ENCODE assay signal across 8 cellular contexts in genomic region chr9:15966471-15966870, GRCh38.
"Had no signal": no experiment of that assay in that cellular context is flagged by ENCODE, and none has a peak within 500 bp of the region (broad histone marks: within the 10 kb centered on the region; RNA-seq: fewer than 3 reads in every experiment).

No MANE protein-coding gene starts in this region.

- H3K9me3 Mint-ChIP-seq: IgD-negative memory B cell had no signal

- H3K4me3 ChIP-seq: K562 had no signal

- H3K27ac Mint-ChIP-seq: IgD-negative memory B cell had no signal

- H3K4me3 Mint-ChIP-seq: IgD-negative memory B cell had no signal

- H3K27ac ChIP-seq: HL-60 had no signal

- H3K36me3 Mint-ChIP-seq: IgD-negative memory B cell had no signal

- ATAC-seq: HepG2, K562 had no signal

- H3K4me1 Mint-ChIP-seq: IgD-negative memory B cell had no signal

- FAIRE-seq: HepG2, HTR-8/SVneo, K562 had no signal

- H3K27me3 Mint-ChIP-seq: IgD-negative memory B cell had no signal

- DNase-seq: IMR-90, KBM-7, KG1 had no signal
